ENCODE assay signal across 18 cellular contexts in genomic region chr4:184061582-184061981, GRCh38.
"Had no signal": no experiment of that assay in that cellular context is flagged by ENCODE, and none has a peak within 500 bp of the region (broad histone marks: within the 10 kb centered on the region; RNA-seq: fewer than 3 reads in every experiment).

No MANE protein-coding gene starts in this region.

- H3K27me3 ChIP-seq: esophagus squamous epithelium, ovary, testis, tibial nerve, upper lobe of right lung, vagina had no signal

- H3K9me3 Mint-ChIP-seq: effector memory CD8-positive, alpha-beta T cell had no signal

- H3K27ac Mint-ChIP-seq: effector memory CD8-positive, alpha-beta T cell; naive thymus-derived CD8-positive, alpha-beta T cell had no signal

- H3K4me3 ChIP-seq: esophagus squamous epithelium, gastroesophageal sphincter, mucosa of descending colon, ovary, smooth muscle cell, testis, tibial nerve, upper lobe of right lung, vagina had no signal

- H3K4me3 Mint-ChIP-seq: effector memory CD8-positive, alpha-beta T cell; naive thymus-derived CD8-positive, alpha-beta T cell had no signal

- H3K4me1 Mint-ChIP-seq: naive thymus-derived CD8-positive, alpha-beta T cell had no signal

- H3K36me3 ChIP-seq: esophagus squamous epithelium, gastroesophageal sphincter, ovary, upper lobe of right lung, vagina had no signal

- DNase-seq: effector memory CD8-positive, alpha-beta T cell; esophagus squamous epithelium; foreskin fibroblast; glutamatergic neuron; left colon; mucosa of descending colon; naive thymus-derived CD8-positive, alpha-beta T cell; nucleus accumbens; ovary; right cardiac atrium; stimulated activated CD4-positive, alpha-beta T cell treated with anti-CD3 and anti-CD28 coated beads, Interleukin-2, amount 100 ng/mL, for 48 hours; stimulated activated naive CD4-positive, alpha-beta T cell treated with Interleukin-2 at 50 U/mL for 16 hours; testis; upper lobe of right lung had no signal

- ATAC-seq: effector memory CD8-positive, alpha-beta T cell; gastroesophageal sphincter; left colon; mucosa of descending colon; naive thymus-derived CD8-positive, alpha-beta T cell; right cardiac atrium; upper lobe of right lung had no signal
